In the genomic region with DNA sequence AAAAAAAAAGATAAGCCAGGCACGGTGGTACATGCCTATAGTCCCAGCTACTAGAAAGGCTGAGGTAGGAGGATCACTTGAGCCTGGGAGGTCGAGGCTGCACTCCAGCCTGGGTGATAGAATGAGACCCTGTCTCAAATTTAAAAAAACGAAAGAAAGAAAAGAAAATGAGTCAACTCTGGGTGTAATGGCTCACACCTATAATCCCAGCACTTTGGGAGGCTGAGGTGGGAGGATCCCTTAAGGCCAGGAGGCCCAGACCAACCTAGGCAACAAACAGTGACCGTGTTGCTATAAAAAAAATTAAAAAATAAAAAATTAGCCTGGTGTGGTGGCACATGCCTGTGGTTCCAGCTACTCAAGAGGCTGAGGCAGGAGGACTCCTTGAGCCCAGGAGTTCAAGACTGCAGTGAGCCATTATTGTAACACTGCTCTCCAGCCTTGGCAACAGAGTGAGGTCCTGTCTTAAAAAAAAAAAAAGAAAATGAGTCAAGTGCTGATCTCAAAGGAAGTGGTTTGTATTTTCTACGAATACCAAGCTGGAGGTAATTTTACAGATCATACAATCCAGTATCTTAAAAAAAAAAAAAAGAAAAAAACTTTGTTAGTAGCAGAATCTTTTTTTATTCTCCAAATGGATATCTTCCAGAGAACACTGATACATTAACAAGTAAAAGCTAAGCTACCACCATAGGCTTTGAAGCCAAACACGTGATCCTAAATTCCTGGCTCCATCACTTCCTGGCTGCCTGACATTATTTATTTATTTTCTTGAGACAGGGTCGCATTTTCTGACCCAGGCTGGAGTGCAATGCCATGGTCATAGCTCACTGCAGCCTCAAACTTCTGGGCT, we compare ENCODE assay signal across 1 cellular context.
TF ChIP-seq lines count a peak whose summit lies in the region.

No MANE protein-coding gene starts in this region.

TF ChIP-seq in IMR-90, 13 proteins besides CTCF, POLR2A, EP300 and RAD21:
- no peak for TF ChIP-seq FOS (IDR thresholded peaks at IDR 0.05; ENCODE audit: low read depth, low read length)
- TF ChIP-seq, protein P1, sequence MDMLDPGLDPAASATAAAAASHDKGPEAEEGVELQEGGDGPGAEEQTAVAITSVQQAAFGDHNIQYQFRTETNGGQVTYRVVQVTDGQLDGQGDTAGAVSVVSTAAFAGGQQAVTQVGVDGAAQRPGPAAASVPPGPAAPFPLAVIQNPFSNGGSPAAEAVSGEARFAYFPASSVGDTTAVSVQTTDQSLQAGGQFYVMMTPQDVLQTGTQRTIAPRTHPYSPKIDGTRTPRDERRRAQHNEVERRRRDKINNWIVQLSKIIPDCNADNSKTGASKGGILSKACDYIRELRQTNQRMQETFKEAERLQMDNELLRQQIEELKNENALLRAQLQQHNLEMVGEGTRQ (IDR thresholded peaks at IDR 0.05; ENCODE audit: low read depth, low read length), result peak; percentile 63
- no peak for TF ChIP-seq NFE2L2 (IDR thresholded peaks at IDR 0.05; ENCODE audit: low read depth, low read length)
- TF ChIP-seq BHLHE40 (IDR thresholded peaks at IDR 0.05; ENCODE audit: low read depth, low read length), result peak; percentile 46; the same call in 1 of the 2 replicates
TF ChIP-seq in IMR-90: peak in this region for 2.
